In the genomic region with DNA sequence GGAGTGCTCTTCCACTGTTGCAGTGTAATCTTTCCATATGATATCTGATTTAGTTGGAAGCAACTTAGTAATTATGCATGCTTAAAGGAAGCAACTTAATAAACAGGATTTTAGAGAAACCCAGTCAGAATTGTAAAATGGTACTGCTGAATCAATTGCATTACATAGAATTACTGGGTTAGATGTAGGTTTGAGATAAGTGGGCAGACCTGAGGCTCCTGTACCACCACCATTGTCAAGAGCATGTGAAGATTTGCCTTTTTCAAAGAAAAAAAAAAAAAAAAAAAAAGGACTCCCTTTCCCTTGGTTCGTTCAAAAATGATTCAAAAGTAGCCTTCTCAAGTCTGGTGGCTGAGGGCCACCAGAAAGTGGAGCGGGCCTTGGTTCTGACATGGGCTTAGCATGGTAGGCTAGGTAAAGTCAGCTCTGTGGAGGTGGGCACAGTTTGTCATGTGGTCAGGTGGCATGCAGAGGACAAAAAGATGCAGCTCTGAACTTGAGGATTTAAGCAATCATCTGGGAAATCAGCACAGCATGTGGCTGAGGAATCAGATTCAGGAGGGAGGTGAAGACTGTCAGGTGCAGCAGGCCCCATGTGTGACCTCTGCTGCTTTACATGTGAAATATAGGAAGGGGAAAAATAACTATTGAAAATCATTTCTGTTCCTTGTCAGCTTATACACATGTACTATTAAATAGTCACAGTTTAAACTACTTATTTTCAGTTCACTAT, we compare ENCODE assay signal across 1 cellular context.
TF ChIP-seq lines count a peak whose summit lies in the region.

No MANE protein-coding gene starts in this region.

TF ChIP-seq in SK-N-SH treated with all-trans-retinoic acid at 6 μM for 48 hours, 23 proteins besides CTCF, POLR2A, EP300 and RAD21 (continued from another document):
- TF ChIP-seq PPARA (CRISPR knock-in tag; IDR thresholded peaks at IDR 0.05; ENCODE audit: borderline replicate concordance): no peak
- no peak for TF ChIP-seq ESRRG (CRISPR knock-in tag; IDR thresholded peaks at IDR 0.05)
- no peak for TF ChIP-seq ARNTL (CRISPR knock-in tag; IDR thresholded peaks at IDR 0.05; ENCODE audit: borderline replicate concordance, low read depth)
- no peak for TF ChIP-seq ISL1 (CRISPR knock-in tag; IDR thresholded peaks at IDR 0.05)
- TF ChIP-seq ZC3H10 (CRISPR knock-in tag; IDR thresholded peaks at IDR 0.05): no peak
- TF ChIP-seq ZFP30 (CRISPR knock-in tag; IDR thresholded peaks at IDR 0.05): no peak
- TF ChIP-seq ZNF565 (CRISPR knock-in tag; conservative IDR thresholded peaks at IDR 0.05; ENCODE audit: low read depth): no peak
- no peak for TF ChIP-seq ZNF8 (CRISPR knock-in tag; IDR thresholded peaks at IDR 0.05)
- no peak for TF ChIP-seq ZNF70 (CRISPR knock-in tag; IDR thresholded peaks at IDR 0.05)
- no peak for TF ChIP-seq TOX (CRISPR knock-in tag; IDR thresholded peaks at IDR 0.05; ENCODE audit: borderline replicate concordance)
